ENCODE assay signal across 9 cellular contexts in the genomic region with DNA sequence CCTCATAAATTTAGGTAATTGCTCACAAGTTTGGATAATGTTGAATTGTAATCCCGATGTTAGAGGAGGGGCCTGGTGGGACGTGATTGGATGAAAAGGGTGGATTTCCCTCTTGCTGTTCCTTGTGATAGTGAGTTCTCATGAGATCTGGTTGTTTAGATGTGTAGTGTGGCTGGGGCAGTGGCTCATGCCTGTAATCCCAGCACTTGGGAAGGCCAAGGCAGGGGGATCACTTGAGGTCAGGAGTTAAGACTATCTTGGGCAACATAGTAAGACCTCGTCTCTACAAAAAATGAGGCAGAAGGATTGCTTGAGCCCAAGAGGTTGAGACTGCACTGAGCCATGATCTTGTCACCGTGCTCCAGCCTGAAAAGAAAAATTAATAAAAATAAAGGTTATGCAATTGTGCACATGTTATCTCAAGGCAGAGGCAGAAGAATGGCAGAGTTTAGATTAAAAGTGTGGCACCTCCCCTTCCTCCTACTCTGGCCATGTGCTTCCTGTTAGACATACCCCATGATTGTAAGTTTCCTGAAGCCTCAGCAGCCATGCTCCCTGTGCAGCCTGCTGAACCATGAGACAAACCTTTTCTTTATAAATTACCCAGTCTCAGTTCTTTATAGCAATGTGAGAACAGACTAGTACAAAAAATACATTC. TPM values are rescaled to one million over a fixed set of nuclear protein-coding genes. Genes with fewer than 3 reads are reported as not detected.
DNase-seq lines count a peak whose midpoint lies in the region; ATAC-seq and TF ChIP-seq lines count a peak whose summit lies in the region.
"Had no signal": no experiment of that assay in that cellular context is flagged by ENCODE, and none has a peak within 500 bp of the region (broad histone marks: within the 10 kb centered on the region; RNA-seq: fewer than 3 reads in every experiment).

No MANE protein-coding gene starts in this region.

- ATAC-seq in DND-41 (ENCODE audit: insufficient read depth, low read depth) (no peak), activated B cell treated with CpG ODN at 0.5 μM for 24 hours (ENCODE audit: low read depth) (no peak), upper lobe of right lung (no peak)

- peaks cover 54% of the 10 kb centered on the region for H3K4me1 Mint-ChIP-seq in activated B cell treated with CpG ODN at 0.5 μM for 24 hours

- peaks cover 10% of the 10 kb centered on the region for H3K79me2 ChIP-seq in DND-41 (ENCODE audit: insufficient read depth, low read length)

- H3K27me3 ChIP-seq in DND-41 (ENCODE audit: insufficient read depth, low read length, poor library complexity) (no peaks in the 10 kb centered on the region), iPS-18a (ENCODE audit: control insufficient read depth, insufficient read depth, low read length) (no peaks in the 10 kb centered on the region), upper lobe of right lung (no peaks in the 10 kb centered on the region), WERI-Rb-1 (ENCODE audit: insufficient read depth, low read depth, severe bottlenecking) (peaks cover 75% of the 10 kb centered on the region)

- DNase-seq in DND-41, result no peak
- peak in 57 of 76 experiments; percentile 1 to 73 (median 23) for DNase-seq in HUDEP-2 (lab: John Stamatoyannopoulos, UW; ENCODE audit: unreplicated experiment in 76 of 76)
- no peak for DNase-seq in activated B cell treated with CpG ODN at 0.5 μM for 24 hours
- DNase-seq in KG1 (lab: John Stamatoyannopoulos, UW), result no peak
- DNase-seq in upper lobe of right lung, result no peak
- no peak for DNase-seq in WERI-Rb-1
- DNase-seq in EL, result no peak
- DNase-seq: occipital lobe had no signal

- H3K9me3 Mint-ChIP-seq in activated B cell treated with CpG ODN at 0.5 μM for 24 hours, result no peaks in the 10 kb centered on the region

- H3K27ac ChIP-seq in DND-41 (ENCODE audit: low read length) (no peak overlapping the region), iPS-18a (ENCODE audit: low read length) (peak overlapping the region; percentile 6), upper lobe of right lung (no peak overlapping the region), WERI-Rb-1 (no peak overlapping the region)

- intact Hi-C loops in activated B cell treated with CpG ODN at 0.5 μM for 24 hours (cut with micrococcal nuclease), result no loop called here
- intact Hi-C loops in upper lobe of right lung (cut with DNase I), result no loop called here

- H3K9me3 ChIP-seq in DND-41 (ENCODE audit: insufficient read depth, low read length, severe bottlenecking) (no peaks in the 10 kb centered on the region), iPS-18a (ENCODE audit: control insufficient read depth, low read depth, low read length) (no peaks in the 10 kb centered on the region), upper lobe of right lung (no peaks in the 10 kb centered on the region), WERI-Rb-1 (ENCODE audit: severe bottlenecking) (peaks cover 17% of the 10 kb centered on the region)

- H3K36me3 ChIP-seq in DND-41 (ENCODE audit: insufficient read depth, low read length) (peaks cover 19% of the 10 kb centered on the region), iPS-18a (ENCODE audit: control insufficient read depth, low read depth, low read length) (peaks cover 42% of the 10 kb centered on the region), upper lobe of right lung (peaks cover 30% of the 10 kb centered on the region), WERI-Rb-1 (no peaks in the 10 kb centered on the region)

- peak overlapping the region; percentile 69; the same call in 1 of the 2 replicates for H3K4me2 ChIP-seq in DND-41 (ENCODE audit: insufficient read depth, low read length)

- no peak overlapping the region for H3K27ac Mint-ChIP-seq in activated B cell treated with CpG ODN at 0.5 μM for 24 hours

- H3K4me3 ChIP-seq in DND-41 (ENCODE audit: low read depth in 1 of 2, low read length in 2 of 2) (peak overlapping the region in 1 of 2 experiments; percentile 29; a peak in 1 of 4 replicates), iPS-18a (ENCODE audit: low read length) (peak overlapping the region; percentile 76), upper lobe of right lung (no peak overlapping the region), WERI-Rb-1 (ENCODE audit: low read depth, low read length) (no peak overlapping the region)

- POLR2A ChIA-PET in activated B cell treated with CpG ODN at 0.5 μM for 24 hours (lab: Charles Lee), result interaction anchor here (0.7 to 3.7 kb wide), 2 partner anchors 8 to 14 kb away, joined by 3 to 130 read pairs; no protein-coding TSS in a partner anchor

- H3K36me3 Mint-ChIP-seq in activated B cell treated with CpG ODN at 0.5 μM for 24 hours (ENCODE audit: low read depth), result peaks cover 57% of the 10 kb centered on the region

- TF ChIP-seq CTCF in DND-41 (IDR thresholded peaks at IDR 0.05; ENCODE audit: borderline replicate concordance, extremely low read depth, low read length, poor library complexity, severe bottlenecking) (no peak), activated B cell treated with CpG ODN at 0.5 μM for 24 hours (IDR thresholded peaks at IDR 0.05) (no peak), upper lobe of right lung (IDR thresholded peaks at IDR 0.05) (no peak), WERI-Rb-1 (IDR thresholded peaks at IDR 0.05; ENCODE audit: low read depth, low read length) (no peak)

- H3K9ac ChIP-seq in DND-41 (ENCODE audit: low read depth, low read length) (no peak overlapping the region), iPS-18a (ENCODE audit: low read length) (peak overlapping the region; percentile 87)

- H3K27me3 Mint-ChIP-seq in activated B cell treated with CpG ODN at 0.5 μM for 24 hours, result no peaks in the 10 kb centered on the region

- H3K4me3 Mint-ChIP-seq in activated B cell treated with CpG ODN at 0.5 μM for 24 hours, result peak overlapping the region; percentile 92

- CTCF ChIA-PET in activated B cell treated with CpG ODN at 0.5 μM for 24 hours (lab: Charles Lee), result no interaction called here

- no peak overlapping the region for H2AFZ ChIP-seq in DND-41 (ENCODE audit: low read depth, low read length)

- H3K4me1 ChIP-seq in DND-41 (ENCODE audit: insufficient read depth, low read length) (peaks cover 33% of the 10 kb centered on the region), iPS-18a (ENCODE audit: control insufficient read depth, low read depth, low read length) (peaks cover 27% of the 10 kb centered on the region), upper lobe of right lung (peaks cover 21% of the 10 kb centered on the region)

- H4K20me1 ChIP-seq in DND-41 (ENCODE audit: insufficient read depth, low read length), result no peaks in the 10 kb centered on the region

RNA-seq across cellular contexts. Expression of gene ERVMER34-1, which starts 36.5 kb away (rescaled TPM):
- not detected in 2 replicates for total RNA-seq in activated B cell treated with CpG ODN at 0.5 μM for 24 hours
- 1.0 TPM for total RNA-seq in upper lobe of right lung

RNA-seq across cellular contexts. Expression of gene USP46, which starts 55.6 kb away (rescaled TPM):
- total RNA-seq in activated B cell treated with CpG ODN at 0.5 μM for 24 hours, result 12.6 and 13.3 TPM in 2 replicates
- 15.4 TPM for total RNA-seq in upper lobe of right lung

Comparison
In these comparisons a context has a peak if more than half of its experiments do, and no peak if none do; other contexts are left out.
1. DNase-seq: peak in HUDEP-2 (57 of 76); none in DND-41 (single experiment), activated B cell treated with CpG ODN at 0.5 μM for 24 hours (single experiment), KG1 (single experiment), upper lobe of right lung (single experiment), WERI-Rb-1 (single experiment) and EL (single experiment).